In the genomic region with DNA sequence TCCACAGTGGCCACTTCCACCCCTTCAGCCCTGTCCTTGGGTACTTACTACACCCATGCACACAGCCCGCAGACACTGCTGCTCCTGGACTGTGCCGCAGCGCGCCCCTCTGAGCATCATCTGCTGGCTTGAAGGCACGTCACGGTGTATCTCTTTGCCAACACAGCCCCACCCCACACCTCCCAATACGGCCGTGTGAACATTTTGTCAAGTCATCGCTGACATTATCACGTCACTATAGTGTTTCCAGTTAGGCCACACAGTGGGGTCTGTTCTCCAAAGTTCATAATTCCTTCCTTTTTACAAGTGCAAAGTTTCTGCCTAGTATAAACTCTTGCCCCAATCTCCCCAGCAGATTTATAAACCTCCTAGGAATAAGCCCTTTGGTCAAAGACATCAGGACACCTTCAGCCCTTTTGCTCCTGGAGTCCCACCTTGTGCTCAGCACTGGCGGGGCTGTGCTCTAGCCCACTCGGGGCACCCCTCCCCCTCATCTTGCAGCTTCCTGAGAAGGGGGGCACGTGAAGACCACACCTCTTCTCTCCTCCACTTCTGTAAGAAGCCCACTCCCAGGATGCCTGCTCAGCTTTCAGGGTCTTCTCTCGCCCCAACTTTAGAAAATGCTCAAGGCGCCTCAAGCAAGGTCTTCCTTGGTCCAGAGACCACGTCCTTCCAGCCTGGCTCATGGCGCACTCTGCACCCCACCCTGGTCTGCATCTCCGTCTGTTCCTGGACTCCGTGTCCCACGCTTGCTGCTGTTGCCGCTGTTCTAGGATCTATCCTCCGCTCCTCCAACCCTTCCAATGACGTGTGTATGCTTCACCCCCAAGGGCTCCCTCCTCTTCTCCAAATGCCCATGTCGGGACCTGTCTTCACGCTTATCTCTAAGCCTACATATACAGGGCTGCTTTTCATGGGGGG, we compare ENCODE assay signal across 1 cellular context.
TF ChIP-seq lines count a peak whose summit lies in the region.

No MANE protein-coding gene starts in this region.

TF ChIP-seq in GM23338, 12 proteins besides CTCF, POLR2A, EP300 and RAD21 (continued from another document):
- TF ChIP-seq, protein P1, sequence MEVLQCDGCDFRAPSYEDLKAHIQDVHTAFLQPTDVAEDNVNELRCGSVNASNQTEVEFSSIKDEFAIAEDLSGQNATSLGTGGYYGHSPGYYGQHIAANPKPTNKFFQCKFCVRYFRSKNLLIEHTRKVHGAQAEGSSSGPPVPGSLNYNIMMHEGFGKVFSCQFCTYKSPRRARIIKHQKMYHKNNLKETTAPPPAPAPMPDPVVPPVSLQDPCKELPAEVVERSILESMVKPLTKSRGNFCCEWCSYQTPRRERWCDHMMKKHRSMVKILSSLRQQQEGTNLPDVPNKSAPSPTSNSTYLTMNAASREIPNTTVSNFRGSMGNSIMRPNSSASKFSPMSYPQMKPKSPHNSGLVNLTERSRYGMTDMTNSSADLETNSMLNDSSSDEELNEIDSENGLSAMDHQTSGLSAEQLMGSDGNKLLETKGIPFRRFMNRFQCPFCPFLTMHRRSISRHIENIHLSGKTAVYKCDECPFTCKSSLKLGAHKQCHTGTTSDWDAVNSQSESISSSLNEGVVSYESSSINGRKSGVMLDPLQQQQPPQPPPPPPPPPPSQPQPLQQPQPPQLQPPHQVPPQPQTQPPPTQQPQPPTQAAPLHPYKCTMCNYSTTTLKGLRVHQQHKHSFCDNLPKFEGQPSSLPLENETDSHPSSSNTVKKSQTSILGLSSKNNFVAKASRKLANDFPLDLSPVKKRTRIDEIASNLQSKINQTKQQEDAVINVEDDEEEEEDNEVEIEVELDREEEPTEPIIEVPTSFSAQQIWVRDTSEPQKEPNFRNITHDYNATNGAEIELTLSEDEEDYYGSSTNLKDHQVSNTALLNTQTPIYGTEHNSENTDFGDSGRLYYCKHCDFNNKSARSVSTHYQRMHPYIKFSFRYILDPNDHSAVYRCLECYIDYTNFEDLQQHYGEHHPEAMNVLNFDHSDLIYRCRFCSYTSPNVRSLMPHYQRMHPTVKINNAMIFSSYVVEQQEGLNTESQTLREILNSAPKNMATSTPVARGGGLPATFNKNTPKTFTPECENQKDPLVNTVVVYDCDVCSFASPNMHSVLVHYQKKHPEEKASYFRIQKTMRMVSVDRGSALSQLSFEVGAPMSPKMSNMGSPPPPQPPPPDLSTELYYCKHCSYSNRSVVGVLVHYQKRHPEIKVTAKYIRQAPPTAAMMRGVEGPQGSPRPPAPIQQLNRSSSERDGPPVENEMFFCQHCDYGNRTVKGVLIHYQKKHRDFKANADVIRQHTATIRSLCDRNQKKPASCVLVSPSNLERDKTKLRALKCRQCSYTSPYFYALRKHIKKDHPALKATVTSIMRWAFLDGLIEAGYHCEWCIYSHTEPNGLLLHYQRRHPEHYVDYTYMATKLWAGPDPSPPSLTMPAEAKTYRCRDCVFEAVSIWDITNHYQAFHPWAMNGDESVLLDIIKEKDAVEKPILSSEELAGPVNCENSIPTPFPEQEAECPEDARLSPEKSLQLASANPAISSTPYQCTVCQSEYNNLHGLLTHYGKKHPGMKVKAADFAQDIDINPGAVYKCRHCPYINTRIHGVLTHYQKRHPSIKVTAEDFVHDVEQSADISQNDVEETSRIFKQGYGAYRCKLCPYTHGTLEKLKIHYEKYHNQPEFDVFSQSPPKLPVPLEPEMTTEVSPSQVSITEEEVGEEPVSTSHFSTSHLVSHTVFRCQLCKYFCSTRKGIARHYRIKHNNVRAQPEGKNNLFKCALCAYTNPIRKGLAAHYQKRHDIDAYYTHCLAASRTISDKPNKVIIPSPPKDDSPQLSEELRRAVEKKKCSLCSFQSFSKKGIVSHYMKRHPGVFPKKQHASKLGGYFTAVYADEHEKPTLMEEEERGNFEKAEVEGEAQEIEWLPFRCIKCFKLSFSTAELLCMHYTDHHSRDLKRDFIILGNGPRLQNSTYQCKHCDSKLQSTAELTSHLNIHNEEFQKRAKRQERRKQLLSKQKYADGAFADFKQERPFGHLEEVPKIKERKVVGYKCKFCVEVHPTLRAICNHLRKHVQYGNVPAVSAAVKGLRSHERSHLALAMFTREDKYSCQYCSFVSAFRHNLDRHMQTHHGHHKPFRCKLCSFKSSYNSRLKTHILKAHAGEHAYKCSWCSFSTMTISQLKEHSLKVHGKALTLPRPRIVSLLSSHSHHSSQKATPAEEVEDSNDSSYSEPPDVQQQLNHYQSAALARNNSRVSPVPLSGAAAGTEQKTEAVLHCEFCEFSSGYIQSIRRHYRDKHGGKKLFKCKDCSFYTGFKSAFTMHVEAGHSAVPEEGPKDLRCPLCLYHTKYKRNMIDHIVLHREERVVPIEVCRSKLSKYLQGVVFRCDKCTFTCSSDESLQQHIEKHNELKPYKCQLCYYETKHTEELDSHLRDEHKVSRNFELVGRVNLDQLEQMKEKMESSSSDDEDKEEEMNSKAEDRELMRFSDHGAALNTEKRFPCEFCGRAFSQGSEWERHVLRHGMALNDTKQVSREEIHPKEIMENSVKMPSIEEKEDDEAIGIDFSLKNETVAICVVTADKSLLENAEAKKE (CRISPR knock-in tag; IDR thresholded peaks at IDR 0.05): no peak
- TF ChIP-seq, protein P2, sequence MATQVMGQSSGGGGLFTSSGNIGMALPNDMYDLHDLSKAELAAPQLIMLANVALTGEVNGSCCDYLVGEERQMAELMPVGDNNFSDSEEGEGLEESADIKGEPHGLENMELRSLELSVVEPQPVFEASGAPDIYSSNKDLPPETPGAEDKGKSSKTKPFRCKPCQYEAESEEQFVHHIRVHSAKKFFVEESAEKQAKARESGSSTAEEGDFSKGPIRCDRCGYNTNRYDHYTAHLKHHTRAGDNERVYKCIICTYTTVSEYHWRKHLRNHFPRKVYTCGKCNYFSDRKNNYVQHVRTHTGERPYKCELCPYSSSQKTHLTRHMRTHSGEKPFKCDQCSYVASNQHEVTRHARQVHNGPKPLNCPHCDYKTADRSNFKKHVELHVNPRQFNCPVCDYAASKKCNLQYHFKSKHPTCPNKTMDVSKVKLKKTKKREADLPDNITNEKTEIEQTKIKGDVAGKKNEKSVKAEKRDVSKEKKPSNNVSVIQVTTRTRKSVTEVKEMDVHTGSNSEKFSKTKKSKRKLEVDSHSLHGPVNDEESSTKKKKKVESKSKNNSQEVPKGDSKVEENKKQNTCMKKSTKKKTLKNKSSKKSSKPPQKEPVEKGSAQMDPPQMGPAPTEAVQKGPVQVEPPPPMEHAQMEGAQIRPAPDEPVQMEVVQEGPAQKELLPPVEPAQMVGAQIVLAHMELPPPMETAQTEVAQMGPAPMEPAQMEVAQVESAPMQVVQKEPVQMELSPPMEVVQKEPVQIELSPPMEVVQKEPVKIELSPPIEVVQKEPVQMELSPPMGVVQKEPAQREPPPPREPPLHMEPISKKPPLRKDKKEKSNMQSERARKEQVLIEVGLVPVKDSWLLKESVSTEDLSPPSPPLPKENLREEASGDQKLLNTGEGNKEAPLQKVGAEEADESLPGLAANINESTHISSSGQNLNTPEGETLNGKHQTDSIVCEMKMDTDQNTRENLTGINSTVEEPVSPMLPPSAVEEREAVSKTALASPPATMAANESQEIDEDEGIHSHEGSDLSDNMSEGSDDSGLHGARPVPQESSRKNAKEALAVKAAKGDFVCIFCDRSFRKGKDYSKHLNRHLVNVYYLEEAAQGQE (IDR thresholded peaks at IDR 0.05; ENCODE audit: unreplicated experiment): no peak
- TF ChIP-seq EZH2phosphoT487 (IDR thresholded peaks at IDR 0.05; ENCODE audit: unreplicated experiment): no peak
- no peak for TF ChIP-seq NANOG (IDR thresholded peaks at IDR 0.05; ENCODE audit: borderline replicate concordance)
- no peak for TF ChIP-seq ZNF331 (CRISPR knock-in tag; IDR thresholded peaks at IDR 0.05; ENCODE audit: low read depth)
- TF ChIP-seq EZH2 (IDR thresholded peaks at IDR 0.05; ENCODE audit: low read depth, unreplicated experiment): no peak
- no peak for TF ChIP-seq POLR2AphosphoS5 (IDR thresholded peaks at IDR 0.05; ENCODE audit: low read depth)
